ENCODE assay signal across 10 cellular contexts in the genomic region with DNA sequence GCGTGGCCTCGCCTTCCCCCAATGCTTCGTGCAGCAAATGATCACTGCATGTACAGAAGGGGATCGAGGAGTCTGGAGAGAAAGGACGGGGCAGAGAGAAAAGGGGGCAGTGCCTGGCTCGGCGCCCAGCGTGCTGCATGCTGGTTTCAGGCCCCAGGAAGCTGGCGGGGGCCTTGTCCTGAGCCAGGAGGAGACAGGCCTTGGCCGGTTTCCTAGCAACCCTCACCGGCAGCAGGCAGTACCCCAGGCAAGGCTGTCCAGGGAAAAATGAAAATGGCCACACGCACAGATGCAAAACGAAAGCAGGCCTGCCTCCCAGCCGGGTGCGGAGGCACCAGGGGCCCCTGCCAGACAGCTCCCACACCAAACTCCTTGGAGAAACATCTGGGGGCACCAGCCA.
DNase-seq lines count a peak whose midpoint lies in the region; ATAC-seq and TF ChIP-seq lines count a peak whose summit lies in the region.
"Had no signal": no experiment of that assay in that cellular context is flagged by ENCODE, and none has a peak within 500 bp of the region (broad histone marks: within the 10 kb centered on the region; RNA-seq: fewer than 3 reads in every experiment).

No MANE protein-coding gene starts in this region.

- no peak overlapping the region; the same call in 1 of the 2 replicates for H3K27ac ChIP-seq in SJCRH30
- H3K27ac ChIP-seq: A549 had no signal

- H3K27me3 ChIP-seq in SJCRH30: no peaks in the 10 kb centered on the region

- H3K4me3 ChIP-seq in SJCRH30 (peak overlapping the region; percentile 39), fibroblast of pulmonary artery (replicated peaks; ENCODE audit: low read depth, low read length) (peak overlapping the region; percentile 34)
- H3K4me3 ChIP-seq: A549 had no signal

- peaks cover under 1% of the 10 kb centered on the region; the same call in 1 of the 2 replicates for H3K4me1 ChIP-seq in SJCRH30

- DNase-seq in NCI-H1417 (lab: John Stamatoyannopoulos, UW): peak in 2 of 3 experiments; percentile 57 to 80
- no peak for DNase-seq in NCI-H1417 treated with DMSO at 0.1 percent for 48 hours (lab: John Stamatoyannopoulos, UW)
- DNase-seq in SJCRH30: peak; percentile 74 to 77
- peak; percentile 71 for DNase-seq in fibroblast of pulmonary artery (ENCODE audit: low read depth)
- DNase-seq in sciatic nerve (ENCODE audit: low spot score): no peak
- no peak for DNase-seq in AG20443 (ENCODE audit: low spot score)
- DNase-seq in left lobe of liver (ENCODE audit: low spot score): no peak
- DNase-seq: cortex of kidney had no signal

- TF ChIP-seq CTCF in fibroblast of pulmonary artery (IDR thresholded peaks at IDR 0.05; ENCODE audit: low read length, missing control alignments): no peak

- intact Hi-C loops in sciatic nerve (cut with DNase I): no loop called here

- no peaks in the 10 kb centered on the region for H3K9me3 ChIP-seq in SJCRH30 (replicated peaks)
- H3K9me3 ChIP-seq: A549 had no signal

- no peaks in the 10 kb centered on the region for H3K36me3 ChIP-seq in SJCRH30

- peak; percentile 34 for ATAC-seq in sciatic nerve
- no peak for ATAC-seq in GM21737 (IDR thresholded peaks at IDR 0.05; ENCODE audit: unreplicated experiment)
- no peak for ATAC-seq in left lobe of liver
- ATAC-seq: A549 had no signal

Comparison
In these comparisons a context has a peak if more than half of its experiments do, and no peak if none do; other contexts are left out.
1. DNase-seq: peak in NCI-H1417 (2 of 3), SJCRH30 (2 of 2) and fibroblast of pulmonary artery (single experiment); none in NCI-H1417 treated with DMSO at 0.1 percent for 48 hours (single experiment), sciatic nerve (single experiment), AG20443 (single experiment) and left lobe of liver (single experiment).